In genomic region chr11:82267186-82267585, GRCh38 we compare ENCODE assay signal across 16 cellular contexts.
DNase-seq lines count a peak whose midpoint lies in the region; ATAC-seq and TF ChIP-seq lines count a peak whose summit lies in the region.
"Had no signal": no experiment of that assay in that cellular context is flagged by ENCODE, and none has a peak within 500 bp of the region (broad histone marks: within the 10 kb centered on the region; RNA-seq: fewer than 3 reads in every experiment).

No MANE protein-coding gene starts in this region.

- no peaks in the 10 kb centered on the region for H4K20me1 ChIP-seq in PC-3 (ENCODE audit: low read length)

- H3K9me2 ChIP-seq in PC-3 (replicated peaks; ENCODE audit: low read length), result no peaks in the 10 kb centered on the region

- H3K79me2 ChIP-seq in PC-3 (ENCODE audit: low read length), result no peaks in the 10 kb centered on the region

- no peak overlapping the region for H3K9ac ChIP-seq in PC-3 (ENCODE audit: low read length)

- DNase-seq in PC-3 (peak; percentile 7), astrocyte of the hippocampus (ENCODE audit: low read depth, low spot score) (peak; percentile 0), epithelial cell of proximal tubule (ENCODE audit: low read depth) (peak; percentile 4), GM20000 (ENCODE audit: low spot score) (no peak)
- DNase-seq in activated CD8-positive, alpha-beta T cell treated with anti-CD3 and anti-CD28 coated beads, Interleukin-2, amount 10 ng/mL, durations not matched to agents 7 days and 5 days, result no peak
- no peak for DNase-seq in activated naive CD4-positive, alpha-beta T cell treated with anti-CD3 and anti-CD28 coated beads, Interleukin-2, amount 50 U/mL, for 72 hours (ENCODE audit: low spot score in 2 of 2)
- DNase-seq: C1 segment of cervical spinal cord; Calu3; CD4-positive, alpha-beta memory T cell; COR-L47; DMS53; DMS79 treated with DMSO at 0.1 percent for 48 hours; GF-D8; GOT3; HFFc6 had no signal

- no peak overlapping the region for H3K4me3 Mint-ChIP-seq in activated CD8-positive, alpha-beta T cell treated with anti-CD3 and anti-CD28 coated beads, Interleukin-2, amount 10 ng/mL, durations not matched to agents 7 days and 5 days
- H3K4me3 Mint-ChIP-seq: CD4-positive, alpha-beta memory T cell; HFFc6 had no signal

- no peaks in the 10 kb centered on the region for H3K4me1 ChIP-seq in PC-3 (ENCODE audit: insufficient read depth, low read length)
- H3K4me1 ChIP-seq: HAP-1 had no signal

- no peak for TF ChIP-seq CTCF in PC-3 (conservative IDR thresholded peaks at IDR 0.05; ENCODE audit: low read depth, low read length)
- no peak for TF ChIP-seq CTCF in epithelial cell of proximal tubule (conservative IDR thresholded peaks at IDR 0.05; ENCODE audit: low read depth, low read length)
- no peak for TF ChIP-seq CTCF in GM20000 (IDR thresholded peaks at IDR 0.05; ENCODE audit: extremely low read depth, missing control alignments)

- no peaks in the 10 kb centered on the region for H3K36me3 ChIP-seq in PC-3 (ENCODE audit: low read depth, low read length)
- H3K36me3 ChIP-seq: HAP-1 had no signal

- POLR2A ChIA-PET in PC-3 (lab: Charles Lee; ENCODE audit: unreplicated experiment), result no interaction called here
- POLR2A ChIA-PET in activated CD8-positive, alpha-beta T cell treated with anti-CD3 and anti-CD28 coated beads, Interleukin-2, amount 10 ng/mL, durations not matched to agents 7 days and 5 days (lab: Charles Lee), result no interaction called here

- intact Hi-C loops in PC-3 (cut with micrococcal nuclease), result no loop called here

- H3K27ac Mint-ChIP-seq in activated CD8-positive, alpha-beta T cell treated with anti-CD3 and anti-CD28 coated beads, Interleukin-2, amount 10 ng/mL, durations not matched to agents 7 days and 5 days, result no peak overlapping the region
- H3K27ac Mint-ChIP-seq in activated naive CD4-positive, alpha-beta T cell treated with anti-CD3 and anti-CD28 coated beads, Interleukin-2, amount 50 U/mL, for 72 hours, result no peak overlapping the region
- H3K27ac Mint-ChIP-seq: CD4-positive, alpha-beta memory T cell; HFFc6 had no signal

- H3K9me3 ChIP-seq in PC-3 (ENCODE audit: low read length), result peaks cover 6% of the 10 kb centered on the region
- H3K9me3 ChIP-seq: HAP-1 had no signal

- H3K4me3 ChIP-seq in PC-3 (ENCODE audit: low read length) (no peak overlapping the region), epithelial cell of proximal tubule (ENCODE audit: low read depth, low read length) (no peak overlapping the region)
- H3K4me3 ChIP-seq: HAP-1 had no signal

- H2AFZ ChIP-seq in PC-3 (ENCODE audit: low read length), result no peak overlapping the region

- H3K4me2 ChIP-seq in PC-3 (ENCODE audit: low read length), result no peak overlapping the region

- H3K9me3 Mint-ChIP-seq in activated CD8-positive, alpha-beta T cell treated with anti-CD3 and anti-CD28 coated beads, Interleukin-2, amount 10 ng/mL, durations not matched to agents 7 days and 5 days (ENCODE audit: insufficient read depth), result no peaks in the 10 kb centered on the region
- H3K9me3 Mint-ChIP-seq in activated naive CD4-positive, alpha-beta T cell treated with anti-CD3 and anti-CD28 coated beads, Interleukin-2, amount 50 U/mL, for 72 hours, result no peaks in the 10 kb centered on the region
- H3K9me3 Mint-ChIP-seq: CD4-positive, alpha-beta memory T cell had no signal

- no TSS peak for BruUV-seq in PC-3 (replicated peaks; lab: Mats Ljungman, UMichigan)

- H3K27me3 ChIP-seq in PC-3 (ENCODE audit: low read length), result no peaks in the 10 kb centered on the region

- no peak for ATAC-seq in PC-3
- no peak for ATAC-seq in activated CD8-positive, alpha-beta T cell treated with anti-CD3 and anti-CD28 coated beads, Interleukin-2, amount 10 ng/mL, durations not matched to agents 7 days and 5 days
- no peak for ATAC-seq in activated naive CD4-positive, alpha-beta T cell treated with anti-CD3 and anti-CD28 coated beads, Interleukin-2, amount 50 U/mL, for 72 hours

- H3K27ac ChIP-seq in PC-3 (ENCODE audit: low read length), result no peak overlapping the region

- no peaks in the 10 kb centered on the region for H3K4me1 Mint-ChIP-seq in activated CD8-positive, alpha-beta T cell treated with anti-CD3 and anti-CD28 coated beads, Interleukin-2, amount 10 ng/mL, durations not matched to agents 7 days and 5 days (ENCODE audit: low read depth)
- H3K4me1 Mint-ChIP-seq: CD4-positive, alpha-beta memory T cell had no signal

- CTCF ChIA-PET in PC-3 (lab: Charles Lee), result no interaction called here
- CTCF ChIA-PET in activated CD8-positive, alpha-beta T cell treated with anti-CD3 and anti-CD28 coated beads, Interleukin-2, amount 10 ng/mL, durations not matched to agents 7 days and 5 days (lab: Charles Lee), result no interaction called here

- no peaks in the 10 kb centered on the region for H3F3A ChIP-seq in PC-3 (ENCODE audit: low read length, unreplicated experiment)

- H3K36me3 Mint-ChIP-seq in activated CD8-positive, alpha-beta T cell treated with anti-CD3 and anti-CD28 coated beads, Interleukin-2, amount 10 ng/mL, durations not matched to agents 7 days and 5 days (ENCODE audit: low read depth), result no peaks in the 10 kb centered on the region
- H3K36me3 Mint-ChIP-seq in activated naive CD4-positive, alpha-beta T cell treated with anti-CD3 and anti-CD28 coated beads, Interleukin-2, amount 50 U/mL, for 72 hours, result no peaks in the 10 kb centered on the region
- H3K36me3 Mint-ChIP-seq: CD4-positive, alpha-beta memory T cell had no signal

- H3K27me3 Mint-ChIP-seq in activated CD8-positive, alpha-beta T cell treated with anti-CD3 and anti-CD28 coated beads, Interleukin-2, amount 10 ng/mL, durations not matched to agents 7 days and 5 days (ENCODE audit: low read depth), result no peaks in the 10 kb centered on the region
- H3K27me3 Mint-ChIP-seq: CD4-positive, alpha-beta memory T cell had no signal

Comparison
In these comparisons a context has a peak if more than half of its experiments do, and no peak if none do; other contexts are left out.
1. DNase-seq: peak in PC-3 (single experiment), astrocyte of the hippocampus (single experiment) and epithelial cell of proximal tubule (single experiment); none in activated CD8-positive, alpha-beta T cell treated with anti-CD3 and anti-CD28 coated beads, Interleukin-2, amount 10 ng/mL, durations not matched to agents 7 days and 5 days (single experiment), GM20000 (single experiment) and activated naive CD4-positive, alpha-beta T cell treated with anti-CD3 and anti-CD28 coated beads, Interleukin-2, amount 50 U/mL, for 72 hours (0 of 2).